18 cellular contexts compared by ENCODE assay signal in the genomic region with DNA sequence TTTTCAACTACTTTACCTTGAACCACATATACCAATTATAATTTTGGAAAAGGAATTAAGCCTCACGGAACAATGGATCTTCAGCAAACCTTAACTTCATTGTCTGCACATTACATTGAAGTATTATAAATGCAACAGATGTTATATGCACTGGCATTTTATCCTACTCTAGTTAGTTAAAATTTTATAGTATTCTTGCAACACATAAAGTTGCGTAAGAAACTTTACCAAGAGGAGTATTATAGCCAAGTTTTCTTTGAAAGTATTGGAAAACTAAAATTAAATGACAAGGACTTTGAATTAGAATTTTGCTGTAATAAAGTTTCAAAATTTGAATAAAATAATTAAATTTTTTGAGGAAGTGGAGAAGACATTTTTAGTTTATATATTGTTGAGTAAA.
DNase-seq lines count a peak whose midpoint lies in the region; ATAC-seq, FAIRE-seq and TF ChIP-seq lines count a peak whose summit lies in the region.
"Had no signal": no experiment of that assay in that cellular context is flagged by ENCODE, and none has a peak within 500 bp of the region (broad histone marks: within the 10 kb centered on the region; RNA-seq: fewer than 3 reads in every experiment).

No MANE protein-coding gene starts in this region.

- TF ChIP-seq RAD21 in HepG2 (CRISPR knock-in tag; IDR thresholded peaks at IDR 0.05), result no peak

- peak; percentile 41 for DNase-seq in NB4 (ENCODE audit: low read depth)
- no peak for DNase-seq in HepG2 (ENCODE audit: low spot score)
- no peak for DNase-seq in stimulated activated naive CD8-positive, alpha-beta T cell treated with anti-CD3 and anti-CD28 coated beads, Interleukin-15, Interleukin-2, amounts not matched to agents 100 U/mL and 50 U/mL, for 24 hours
- DNase-seq in activated effector memory CD4-positive, alpha-beta T cell treated with Interleukin-2 at 50 U/mL for 16 hours, result no peak
- DNase-seq in activated gamma-delta T cell treated with Interleukin-2 at 50 U/mL for 16 hours, result no peak
- DNase-seq: CD8-positive, alpha-beta T cell; DMS79; Kasumi-1; MV-4-11; NCI-H1436; NCI-H2029 treated with DMSO at 0.1 percent for 48 hours; NCI-H2171 treated with DMSO at 0.1 percent for 48 hours; NCI-H510A had no signal

- no peak overlapping the region for H3K27ac ChIP-seq in HepG2 (ENCODE audit: extremely low read length, insufficient read depth, low read length)
- H3K27ac ChIP-seq: BLaER1 had no signal

- no peaks in the 10 kb centered on the region for H3K9me3 ChIP-seq in HepG2 (ENCODE audit: low read length)

- POLR2A ChIA-PET in HepG2 (lab: Yijun Ruan, JAX), result no interaction called here

- TF ChIP-seq EP300 in HepG2 (IDR thresholded peaks at IDR 0.05; ENCODE audit: low read depth in 2 of 2, low read length in 2 of 2) (no peak), HepG2 (CRISPR knock-in tag; IDR thresholded peaks at IDR 0.05; ENCODE audit: borderline replicate concordance) (no peak)

- H3K36me3 ChIP-seq in HepG2 (replicated peaks in 1 of 2; ENCODE audit: control insufficient read depth in 1 of 2, insufficient read depth in 2 of 2, low read length in 2 of 2), result peaks cover 2 to 4% of the 10 kb centered on the region in 2 experiments; a peak in 3 of 5 replicates

- H3K79me2 ChIP-seq in HepG2 (ENCODE audit: insufficient read depth, low read length), result no peaks in the 10 kb centered on the region

- no peak overlapping the region for H2AFZ ChIP-seq in HepG2 (ENCODE audit: low read length)

- no peaks in the 10 kb centered on the region for H3K27me3 ChIP-seq in HepG2 (ENCODE audit: control insufficient read depth in 1 of 2, insufficient read depth in 2 of 2, low read length in 2 of 2)
- H3K27me3 ChIP-seq: BLaER1 had no signal

- 96% methylated on average over 2 of the region's 2 CpGs for WGBS in HepG2 (ENCODE audit: low lambda C conversion rate)

- intact Hi-C loops in HepG2 (cut with micrococcal nuclease; ENCODE audit: unreplicated experiment), result no loop called here

- in situ Hi-C loops in HepG2 (cut with HindIII; ENCODE audit: extremely low pct_ligation_motif_present, low pct_unique_long_range_greater_than_20kb), result no loop called here

- H3K4me2 ChIP-seq in HepG2 (ENCODE audit: low read depth, low read length), result no peak overlapping the region
- H3K4me2 ChIP-seq: BLaER1 had no signal

- no peaks in the 10 kb centered on the region for H4K20me1 ChIP-seq in HepG2 (ENCODE audit: insufficient read depth, low read length)
- H4K20me1 ChIP-seq: BLaER1 had no signal

- CTCF ChIA-PET in HepG2 (lab: Yijun Ruan, JAX; ENCODE audit: low intra/inter-chr PET ratio, low total read pairs), result no interaction called here

- TF ChIP-seq POLR2A in NB4 (IDR thresholded peaks at IDR 0.05; ENCODE audit: extremely low read depth, insufficient read length) (no peak), HepG2 (IDR thresholded peaks at IDR 0.05; ENCODE audit: insufficient read depth in 1 of 2, low read depth in 2 of 2, low read length in 2 of 2) (no peak)

- H3K4me3 ChIP-seq in NB4 (ENCODE audit: low read depth, low read length) (no peak overlapping the region), HepG2 (replicated peaks in 1 of 3; ENCODE audit: insufficient read depth in 1 of 3, low read depth in 2 of 3, low read length in 3 of 3) (no peak overlapping the region)
- H3K4me3 ChIP-seq: BLaER1, GM12878 had no signal

- no peak for TF ChIP-seq CTCF in NB4 (IDR thresholded peaks at IDR 0.05; ENCODE audit: low read depth, low read length)
- no peak for TF ChIP-seq CTCF in HepG2 (CRISPR knock-in tag; IDR thresholded peaks at IDR 0.05)

- FAIRE-seq in G401.6 (lab: Jason Lieb, UNC) (peak; percentile 70), endometrium (lab: Jason Lieb, UNC) (peak; percentile 46), HepG2 (lab: Jason Lieb, UNC) (no peak)
- FAIRE-seq: GM12878 had no signal

- no peaks in the 10 kb centered on the region for H3K4me1 ChIP-seq in HepG2 (ENCODE audit: insufficient read depth, low read length)
- H3K4me1 ChIP-seq: BLaER1 had no signal

- H3K9ac ChIP-seq in HepG2 (ENCODE audit: insufficient read depth, low read depth, low read length), result no peak overlapping the region
- H3K9ac ChIP-seq: BLaER1 had no signal

- no peak for ATAC-seq in HepG2
- ATAC-seq in stimulated activated naive CD8-positive, alpha-beta T cell treated with anti-CD3 and anti-CD28 coated beads, Interleukin-15, Interleukin-2, amounts not matched to agents 100 U/mL and 50 U/mL, for 24 hours, result no peak
- ATAC-seq: CD8-positive, alpha-beta T cell; GM12878; Panc1 had no signal

- BruUV-seq in HepG2 (replicated peaks; lab: Mats Ljungman, UMichigan), result no TSS peak

TF ChIP-seq in HepG2, 621 proteins besides CTCF, POLR2A, EP300 and RAD21:
- TF ChIP-seq TCF7 (IDR thresholded peaks at IDR 0.05; ENCODE audit: low read depth), result no peak
- TF ChIP-seq CEBPB (IDR thresholded peaks at IDR 0.05; ENCODE audit: borderline replicate concordance, low read depth, low read length), result peak; percentile 74
- TF ChIP-seq ZNF850 (CRISPR knock-in tag; conservative IDR thresholded peaks at IDR 0.05), result no peak
